ENCODE assay signal across 8 cellular contexts in genomic region chr17:78361227-78361683, GRCh38. TPM values are rescaled to one million over a fixed set of nuclear protein-coding genes. Genes with fewer than 3 reads are reported as not detected.
DNase-seq lines count a peak whose midpoint lies in the region; ATAC-seq and TF ChIP-seq lines count a peak whose summit lies in the region.

No MANE protein-coding gene starts in this region.

- peaks cover 43% of the 10 kb centered on the region for H3K27me3 Mint-ChIP-seq in stimulated activated naive CD8-positive, alpha-beta T cell treated with anti-CD3 and anti-CD28 coated beads, Interleukin-15, amount 100 ng/mL, for 72 hours
- H3K27me3 Mint-ChIP-seq in brain (peaks cover 8% of the 10 kb centered on the region), nephron (ENCODE audit: low read depth) (peaks cover 23% of the 10 kb centered on the region)

- no peak for TF ChIP-seq CTCF in brain (conservative IDR thresholded peaks at IDR 0.05)
- no peak for TF ChIP-seq CTCF in nephron (IDR thresholded peaks at IDR 0.05; ENCODE audit: unreplicated experiment in 3 of 3)

- no peak for ATAC-seq in stimulated activated naive CD8-positive, alpha-beta T cell treated with anti-CD3 and anti-CD28 coated beads, Interleukin-15, amount 100 ng/mL, for 72 hours
- no peak for ATAC-seq in stimulated activated naive CD8-positive, alpha-beta T cell treated with anti-CD3 and anti-CD28 coated beads, Interleukin-15, Interleukin-2, amounts not matched to agents 100 U/mL and 50 U/mL, for 24 hours
- ATAC-seq in GM21526 (IDR thresholded peaks at IDR 0.05; ENCODE audit: low FRiP score, unreplicated experiment) (no peak), GM21423 (IDR thresholded peaks at IDR 0.05; ENCODE audit: unreplicated experiment) (no peak), GM21825 (IDR thresholded peaks at IDR 0.05; ENCODE audit: unreplicated experiment) (no peak)

- DNase-seq in stimulated activated naive CD8-positive, alpha-beta T cell treated with anti-CD3 and anti-CD28 coated beads, Interleukin-15, amount 100 ng/mL, for 72 hours: no peak
- no peak for DNase-seq in stimulated activated naive CD8-positive, alpha-beta T cell treated with anti-CD3 and anti-CD28 coated beads, Interleukin-15, Interleukin-2, amounts not matched to agents 100 U/mL and 50 U/mL, for 24 hours
- DNase-seq in C1 segment of cervical spinal cord (lab: John Stamatoyannopoulos, UW): no peak

- H3K27ac Mint-ChIP-seq in stimulated activated naive CD8-positive, alpha-beta T cell treated with anti-CD3 and anti-CD28 coated beads, Interleukin-15, amount 100 ng/mL, for 72 hours: no peak overlapping the region
- H3K27ac Mint-ChIP-seq in brain: peak overlapping the region in 3 of 5 experiments; percentile 55 to 91 (median 72)
- peak overlapping the region; percentile 50 to 83 (median 72) for H3K27ac Mint-ChIP-seq in nephron

- H3K9me3 Mint-ChIP-seq in stimulated activated naive CD8-positive, alpha-beta T cell treated with anti-CD3 and anti-CD28 coated beads, Interleukin-15, amount 100 ng/mL, for 72 hours: no peaks in the 10 kb centered on the region
- H3K9me3 Mint-ChIP-seq in brain (peaks cover 0 to 6% (median 0%) of the 10 kb centered on the region in 5 experiments), nephron (no peaks in the 10 kb centered on the region)

- peaks cover 61% of the 10 kb centered on the region for H3K4me1 Mint-ChIP-seq in stimulated activated naive CD8-positive, alpha-beta T cell treated with anti-CD3 and anti-CD28 coated beads, Interleukin-15, amount 100 ng/mL, for 72 hours
- H3K4me1 Mint-ChIP-seq in brain: peaks cover 50% of the 10 kb centered on the region
- H3K4me1 Mint-ChIP-seq in nephron: peaks cover 43% of the 10 kb centered on the region

- H3K36me3 Mint-ChIP-seq in brain (peaks cover 12% of the 10 kb centered on the region), nephron (ENCODE audit: low read depth) (peaks cover 8% of the 10 kb centered on the region)

- peak overlapping the region; percentile 71 to 85 for H3K4me3 Mint-ChIP-seq in stimulated activated naive CD8-positive, alpha-beta T cell treated with anti-CD3 and anti-CD28 coated beads, Interleukin-15, amount 100 ng/mL, for 72 hours
- H3K4me3 Mint-ChIP-seq in brain (peak overlapping the region; percentile 82 to 84 (median 84)), nephron (peak overlapping the region; percentile 64 to 85 (median 81))

RNA-seq across cellular contexts. Expression of gene SOCS3, which starts 1.4 kb away (rescaled TPM):
- polyA plus RNA-seq in brain (ENCODE audit: insufficient read depth, low read depth, low replicate concordance): 11.3 TPM

RNA-seq across cellular contexts. Expression of gene PGS1, which starts 17.2 kb away (rescaled TPM):
- polyA plus RNA-seq in brain (ENCODE audit: insufficient read depth, low read depth, low replicate concordance): 33.6 TPM

Comparison
In these comparisons a context has a peak if more than half of its experiments do, and no peak if none do; other contexts are left out.
1. H3K27ac Mint-ChIP-seq: peak in brain (3 of 5) and nephron (3 of 3); none in stimulated activated naive CD8-positive, alpha-beta T cell treated with anti-CD3 and anti-CD28 coated beads, Interleukin-15, amount 100 ng/mL, for 72 hours (0 of 2).
2. Peak in every context shown above with its lines, with median percentiles within 50 percentile points of each other: H3K4me3 Mint-ChIP-seq.